In the genomic region with DNA sequence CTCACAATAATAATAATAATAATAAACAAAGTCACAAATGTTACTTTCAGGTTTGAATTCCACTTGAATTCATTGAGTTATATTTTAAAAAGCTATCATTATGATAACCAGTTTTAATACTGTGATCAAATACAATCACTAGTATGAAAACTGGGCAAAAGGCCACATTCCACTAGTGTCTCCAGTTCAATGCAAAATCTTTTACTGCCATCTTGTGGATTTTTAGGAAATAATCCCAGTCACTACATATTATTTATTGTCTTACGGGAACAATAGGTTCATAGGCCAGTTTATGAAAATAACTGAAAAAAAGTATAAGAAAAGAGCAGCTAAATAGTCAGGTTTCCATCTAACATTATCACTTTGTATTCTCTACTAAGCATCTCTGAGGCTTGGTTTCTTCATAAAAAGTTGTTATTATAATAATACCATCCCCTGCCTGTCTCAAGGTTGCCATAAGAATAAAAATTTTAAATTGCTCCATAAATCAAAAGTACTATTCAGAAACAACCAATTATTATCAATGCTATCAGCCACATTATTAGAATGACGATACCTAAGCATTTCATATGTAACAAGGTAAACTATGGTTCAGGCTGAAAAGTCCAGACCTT, we compare ENCODE assay signal across 7 cellular contexts.
A peak's percentile ranks its signal among the peaks of the same experiment; 100 is the strongest.
DNase-seq lines count a peak whose midpoint lies in the region; ATAC-seq lines count a peak whose summit lies in the region.

No MANE protein-coding gene starts in this region.

- peak; percentile 44 for ATAC-seq in HG03469 (IDR thresholded peaks at IDR 0.05; ENCODE audit: unreplicated experiment)
- no peak for ATAC-seq in HG03045 (IDR thresholded peaks at IDR 0.05; ENCODE audit: unreplicated experiment)
- ATAC-seq in HG02642 (IDR thresholded peaks at IDR 0.05; ENCODE audit: poor library complexity, unreplicated experiment), result no peak

- peak; percentile 11 for DNase-seq in GF-D8 (lab: John Stamatoyannopoulos, UW)
- DNase-seq in NOMO-1 treated with DMSO at 0.1 percent for 48 hours (lab: John Stamatoyannopoulos, UW; ENCODE audit: unreplicated experiment), result peak; percentile 29
- DNase-seq in dermis blood vessel endothelial cell, result peak; percentile 78
- DNase-seq in midbrain (lab: John Stamatoyannopoulos, UW), result peak; percentile 84

Comparison
In these comparisons a context has a peak if more than half of its experiments do, and no peak if none do; other contexts are left out.
1. DNase-seq: peak in every context shown above with its lines; median percentile 84 in midbrain; 78 in dermis blood vessel endothelial cell; 29 in NOMO-1 treated with DMSO at 0.1 percent for 48 hours; 11 in GF-D8.